In the genomic region with DNA sequence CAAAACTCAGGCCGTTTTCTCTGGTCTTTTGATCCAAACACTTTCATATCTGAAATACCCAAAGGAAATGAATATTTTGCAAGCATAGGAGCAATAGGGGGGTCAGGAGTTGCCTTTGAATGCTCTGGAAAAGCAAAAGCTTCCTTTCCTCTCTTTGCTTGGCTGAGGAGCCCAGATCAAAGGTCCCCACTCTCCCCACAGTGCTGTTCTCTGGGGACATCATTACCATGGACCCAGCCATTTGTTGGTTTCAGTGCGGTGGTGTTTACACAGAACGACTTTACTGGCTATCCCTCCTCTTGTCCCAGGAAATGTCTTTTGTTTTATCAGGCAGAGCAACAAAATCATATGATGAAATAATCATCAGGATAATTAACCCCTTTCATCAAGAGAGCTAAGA, we compare ENCODE assay signal across 18 cellular contexts.
DNase-seq lines count a peak whose midpoint lies in the region; ATAC-seq and TF ChIP-seq lines count a peak whose summit lies in the region.
"Had no signal": no experiment of that assay in that cellular context is flagged by ENCODE, and none has a peak within 500 bp of the region (broad histone marks: within the 10 kb centered on the region; RNA-seq: fewer than 3 reads in every experiment).

No MANE protein-coding gene starts in this region.

- no peaks in the 10 kb centered on the region for H3F3A ChIP-seq in OCI-LY1 (ENCODE audit: insufficient read depth, low read length)

- H3K79me2 ChIP-seq in OCI-LY1 (ENCODE audit: insufficient read depth, low read length) = no peaks in the 10 kb centered on the region

- peak overlapping the region; percentile 31; the same call in 1 of the 2 replicates for H3K9ac ChIP-seq in OCI-LY1 (ENCODE audit: low read length)
- H3K9ac ChIP-seq: KMS-11 had no signal

- H3K9me3 ChIP-seq in OCI-LY1 (ENCODE audit: low read length) (no peaks in the 10 kb centered on the region), testis (no peaks in the 10 kb centered on the region)

- peak overlapping the region; percentile 2 for H3K27ac Mint-ChIP-seq in nephron progenitor cell
- H3K27ac Mint-ChIP-seq in type B pancreatic cell = no peak overlapping the region
- no peak overlapping the region for H3K27ac Mint-ChIP-seq in stimulated activated memory B cell treated with anti-CD40 and anti-IgM and Interleukin-4, amounts not matched to agents 10 μg/mL and 1 μg/mL and 100 μg/mL, for 72 hours
- H3K27ac Mint-ChIP-seq: CD14-positive monocyte had no signal

- intact Hi-C loops in testis (cut with DNase I; ENCODE audit: low total_unique reads) = no loop called here

- ATAC-seq in GM19463 (IDR thresholded peaks at IDR 0.05; ENCODE audit: unreplicated experiment) = no peak
- no peak for ATAC-seq in stimulated activated memory B cell treated with anti-CD40 and anti-IgM and Interleukin-4, amounts not matched to agents 10 μg/mL and 1 μg/mL and 100 μg/mL, for 72 hours
- ATAC-seq: HCT116 had no signal

- peak; percentile 4 for DNase-seq in NCI-H146 (lab: John Stamatoyannopoulos, UW)
- no peak for DNase-seq in NCI-H146 treated with DMSO at 0.1 percent for 48 hours (lab: John Stamatoyannopoulos, UW; ENCODE audit: unreplicated experiment)
- DNase-seq in nephron progenitor cell = no peak
- peak; percentile 67 for DNase-seq in testis
- DNase-seq in type B pancreatic cell (ENCODE audit: extremely low spot score, unreplicated experiment) = no peak
- DNase-seq: AML-193, GF-D8, IMR-90, NCI-H1436, NCI-H2171, NCI-H345, SIG-M5 had no signal

- TF ChIP-seq CTCF in OCI-LY1 (IDR thresholded peaks at IDR 0.05; ENCODE audit: low read length) (no peak), nephron progenitor cell (IDR thresholded peaks at IDR 0.05) (no peak), testis (IDR thresholded peaks at IDR 0.05) (no peak), type B pancreatic cell (conservative IDR thresholded peaks at IDR 0.05) (no peak)

- H3K27ac ChIP-seq in OCI-LY1 (ENCODE audit: low read depth, low read length, poor library complexity, severe bottlenecking) (peak overlapping the region; percentile 57), testis (no peak overlapping the region)
- H3K27ac ChIP-seq: KMS-11 had no signal

- H3K4me3 Mint-ChIP-seq in nephron progenitor cell (no peak overlapping the region), type B pancreatic cell (no peak overlapping the region)
- no peak overlapping the region for H3K4me3 Mint-ChIP-seq in stimulated activated memory B cell treated with anti-CD40 and anti-IgM and Interleukin-4, amounts not matched to agents 10 μg/mL and 1 μg/mL and 100 μg/mL, for 72 hours
- H3K4me3 Mint-ChIP-seq: CD14-positive monocyte had no signal

- TF ChIP-seq POLR2A in testis (IDR thresholded peaks at IDR 0.05) = no peak

- H2AFZ ChIP-seq in OCI-LY1 (ENCODE audit: low read length) = no peak overlapping the region

- H3K36me3 ChIP-seq in OCI-LY1 (ENCODE audit: insufficient read depth, low read length) (no peaks in the 10 kb centered on the region), testis (ENCODE audit: low read depth, missing control alignments) (no peaks in the 10 kb centered on the region)

- H3K9me2 ChIP-seq in OCI-LY1 (ENCODE audit: low read depth, low read length) = no peaks in the 10 kb centered on the region

- peaks cover 74% of the 10 kb centered on the region for H3K4me1 ChIP-seq in OCI-LY1 (ENCODE audit: insufficient read depth, low read length, severe bottlenecking)
- H3K4me1 ChIP-seq in testis = peaks cover 14% of the 10 kb centered on the region

- no peaks in the 10 kb centered on the region for H4K20me1 ChIP-seq in OCI-LY1 (ENCODE audit: insufficient read depth, low read length)

- H3K4me1 Mint-ChIP-seq in nephron progenitor cell = peaks cover 54% of the 10 kb centered on the region
- peaks cover 4% of the 10 kb centered on the region for H3K4me1 Mint-ChIP-seq in type B pancreatic cell (ENCODE audit: unreplicated experiment)
- H3K4me1 Mint-ChIP-seq in stimulated activated memory B cell treated with anti-CD40 and anti-IgM and Interleukin-4, amounts not matched to agents 10 μg/mL and 1 μg/mL and 100 μg/mL, for 72 hours = no peaks in the 10 kb centered on the region
- H3K4me1 Mint-ChIP-seq: CD14-positive monocyte had no signal

- WGBS in testis, 2 donors = 32 to 42% methylated on average over 3 of the region's 3 CpGs

- H3K4me3 ChIP-seq in OCI-LY1 (ENCODE audit: low read depth, low read length, poor library complexity, severe bottlenecking) (no peak overlapping the region), testis (no peak overlapping the region)

- H3K27me3 Mint-ChIP-seq in nephron progenitor cell (ENCODE audit: low read depth, poor library complexity) = peaks cover 5% of the 10 kb centered on the region
- no peaks in the 10 kb centered on the region for H3K27me3 Mint-ChIP-seq in type B pancreatic cell
- H3K27me3 Mint-ChIP-seq in stimulated activated memory B cell treated with anti-CD40 and anti-IgM and Interleukin-4, amounts not matched to agents 10 μg/mL and 1 μg/mL and 100 μg/mL, for 72 hours = peaks cover 28% of the 10 kb centered on the region

- H3K36me3 Mint-ChIP-seq in nephron progenitor cell (ENCODE audit: low read depth) (no peaks in the 10 kb centered on the region), type B pancreatic cell (no peaks in the 10 kb centered on the region)
- H3K36me3 Mint-ChIP-seq in stimulated activated memory B cell treated with anti-CD40 and anti-IgM and Interleukin-4, amounts not matched to agents 10 μg/mL and 1 μg/mL and 100 μg/mL, for 72 hours = no peaks in the 10 kb centered on the region
- H3K36me3 Mint-ChIP-seq: CD14-positive monocyte had no signal

- H3K27me3 ChIP-seq in OCI-LY1 (ENCODE audit: insufficient read depth, low read length) (no peaks in the 10 kb centered on the region), testis (no peaks in the 10 kb centered on the region)

- H3K9me3 Mint-ChIP-seq in nephron progenitor cell (peaks cover 23% of the 10 kb centered on the region), type B pancreatic cell (no peaks in the 10 kb centered on the region)
- no peaks in the 10 kb centered on the region for H3K9me3 Mint-ChIP-seq in stimulated activated memory B cell treated with anti-CD40 and anti-IgM and Interleukin-4, amounts not matched to agents 10 μg/mL and 1 μg/mL and 100 μg/mL, for 72 hours

- H3K4me2 ChIP-seq in OCI-LY1 (ENCODE audit: low read length) = peak overlapping the region; percentile 1; the same call in 1 of the 2 replicates
- H3K4me2 ChIP-seq: KMS-11 had no signal

Comparison
In these comparisons a context has a peak if more than half of its experiments do, and no peak if none do; other contexts are left out.
1. DNase-seq: peak in NCI-H146 (single experiment) and testis (single experiment); none in NCI-H146 treated with DMSO at 0.1 percent for 48 hours (single experiment), nephron progenitor cell (single experiment) and type B pancreatic cell (single experiment).